In genomic region chr13:106381083-106381482, GRCh38 we compare ENCODE assay signal across 25 cellular contexts.
DNase-seq lines count a peak whose midpoint lies in the region; ATAC-seq, FAIRE-seq and TF ChIP-seq lines count a peak whose summit lies in the region.
"Had no signal": no experiment of that assay in that cellular context is flagged by ENCODE, and none has a peak within 500 bp of the region (broad histone marks: within the 10 kb centered on the region; RNA-seq: fewer than 3 reads in every experiment).

No MANE protein-coding gene starts in this region.

- H2BK20ac ChIP-seq in H1 (ENCODE audit: low read length), result no peak overlapping the region

- POLR2A ChIA-PET in H1 (lab: Charles Lee; ENCODE audit: partially characterized antibody), result no interaction called here

- H3K36me3 ChIP-seq in H1 (ENCODE audit: control insufficient read depth in 2 of 4, insufficient read depth in 4 of 4, low read length in 3 of 4) (no peaks in the 10 kb centered on the region), neuronal stem cell (replicated peaks in 1 of 2; ENCODE audit: control insufficient read depth in 2 of 2, insufficient read depth in 2 of 2, low read length in 2 of 2) (no peaks in the 10 kb centered on the region)
- H3K36me3 ChIP-seq: heart right ventricle, Peyer's patch, thyroid gland had no signal

- no peak for TF ChIP-seq POLR2A in H1 (IDR thresholded peaks at IDR 0.05; ENCODE audit: control extremely low read depth in 1 of 2, low read depth in 2 of 2, low read length in 2 of 2)

- H2BK12ac ChIP-seq in H1 (ENCODE audit: low read depth, low read length) (no peak overlapping the region), neuronal stem cell (ENCODE audit: low read length) (no peak overlapping the region)

- H3K79me1 ChIP-seq in H1 (ENCODE audit: low read depth, low read length) (no peaks in the 10 kb centered on the region), neuronal stem cell (ENCODE audit: low read depth, low read length) (no peaks in the 10 kb centered on the region)

- no peak overlapping the region for H3K9ac ChIP-seq in H1 (replicated peaks in 1 of 4; ENCODE audit: extremely low read depth in 1 of 4, low read depth in 3 of 4, low read length in 3 of 4)
- H3K9ac ChIP-seq in neuronal stem cell (ENCODE audit: low read depth, low read length, poor library complexity), result no peak overlapping the region

- intact Hi-C loops in left colon (cut with DNase I, micrococcal nuclease), result no loop called here

- H3K18ac ChIP-seq in H1 (ENCODE audit: extremely low read depth, low read length), result no peak overlapping the region
- no peak overlapping the region for H3K18ac ChIP-seq in neuronal stem cell (ENCODE audit: low read length)

- no peaks in the 10 kb centered on the region for H4K20me1 ChIP-seq in H1 (replicated peaks in 1 of 2; ENCODE audit: control insufficient read depth in 1 of 2, insufficient read depth in 2 of 2, low read length in 2 of 2)

- CTCF ChIA-PET in H1 (lab: Charles Lee; ENCODE audit: partially characterized antibody), result no interaction called here

- H4K5ac ChIP-seq in H1 (ENCODE audit: insufficient read length, low read depth, low read length), result no peak overlapping the region

- peak; percentile 19 for FAIRE-seq in H1 (lab: Jason Lieb, UNC)

- H2AK5ac ChIP-seq in H1 (ENCODE audit: low read depth, low read length) (no peak overlapping the region), neuronal stem cell (ENCODE audit: low read depth, low read length) (no peak overlapping the region)

- TF ChIP-seq EP300 in H1 (IDR thresholded peaks at IDR 0.05; ENCODE audit: borderline replicate concordance in 1 of 2, low read depth in 2 of 2, low read length in 2 of 2), result no peak

- H3K4me2 ChIP-seq in H1 (ENCODE audit: insufficient read depth in 1 of 2, low read depth in 2 of 2, low read length in 2 of 2) (no peak overlapping the region), neuronal stem cell (ENCODE audit: insufficient read depth, low read length, poor library complexity, severe bottlenecking) (no peak overlapping the region)

- H3K23me2 ChIP-seq in H1 (ENCODE audit: low read depth, low read length), result no peaks in the 10 kb centered on the region

- H3K14ac ChIP-seq in H1 (ENCODE audit: insufficient read length) (no peak overlapping the region), neuronal stem cell (ENCODE audit: low read length) (no peak overlapping the region)

- WGBS in H1 (ENCODE audit: extremely low coverage in 1 of 2, insufficient coverage in 1 of 2, insufficient read length in 1 of 2, insufficient replicate concordance in 2 of 2, low coverage in 1 of 2, low lambda C conversion rate in 2 of 2, missing lambda C conversion rate in 1 of 2), 2 experiments, result 87% methylated on average over 4 of the region's 4 CpGs; no CpG with 5 or more reads in 1 of the 2 experiments
- WGBS in neuronal stem cell (ENCODE audit: extremely low coverage in 2 of 2, insufficient read length in 2 of 2, insufficient replicate concordance in 1 of 2), 2 donors, result no CpG with 5 or more reads among the region's 4 CpGs

- H2BK5ac ChIP-seq in H1 (ENCODE audit: low read depth, low read length), result no peak overlapping the region
- H2BK5ac ChIP-seq in neuronal stem cell (ENCODE audit: low read length), result no peak overlapping the region

- H3K27ac ChIP-seq in H1 (ENCODE audit: low read depth, low read length) (no peak overlapping the region), neuronal stem cell (replicated peaks; ENCODE audit: low read length) (no peak overlapping the region)
- H3K27ac ChIP-seq: dorsolateral prefrontal cortex, epithelial cell of prostate, heart right ventricle, Peyer's patch, thyroid gland had no signal

- TF ChIP-seq RAD21 in H1 (IDR thresholded peaks at IDR 0.05 in 1 of 2, conservative IDR thresholded peaks at IDR 0.05 in 1 of 2; ENCODE audit: low read depth in 2 of 2, low read length in 2 of 2), result no peak

- no peak overlapping the region for H3K4me3 ChIP-seq in H1 (ENCODE audit: extremely low read depth in 1 of 4, insufficient read depth in 2 of 4, low read depth in 3 of 4, low read length in 4 of 4)
- H3K4me3 ChIP-seq in retinal pigment epithelial cell (ENCODE audit: low read length), result no peak overlapping the region
- H3K4me3 ChIP-seq in neuronal stem cell (ENCODE audit: low read length in 2 of 2), result no peak overlapping the region
- H3K4me3 ChIP-seq: dorsolateral prefrontal cortex, heart right ventricle, Peyer's patch, thyroid gland had no signal

- H3K4me1 ChIP-seq in H1 (replicated peaks in 1 of 4; ENCODE audit: control insufficient read depth in 3 of 4, insufficient read depth in 4 of 4, low read length in 3 of 4) (peaks cover 1 to 8% (median 3%) of the 10 kb centered on the region in 4 experiments; a peak in 2 of 7 replicates), neuronal stem cell (ENCODE audit: control insufficient read depth in 2 of 2, insufficient read depth in 1 of 2, low read depth in 1 of 2, low read length in 2 of 2) (peaks cover 6 to 16% of the 10 kb centered on the region in 2 donors)
- H3K4me1 ChIP-seq: heart right ventricle, Peyer's patch, thyroid gland had no signal

- no peaks in the 10 kb centered on the region for H3K79me2 ChIP-seq in H1 (ENCODE audit: control insufficient read depth in 1 of 2, insufficient read depth in 2 of 2, low read length in 2 of 2)

- H3K23ac ChIP-seq in H1 (ENCODE audit: insufficient read length) (no peak overlapping the region), neuronal stem cell (ENCODE audit: low read depth, low read length, poor library complexity) (no peak overlapping the region)

- H3K9me3 ChIP-seq in H1 (ENCODE audit: insufficient read depth in 2 of 2, low read depth in 1 of 2, low read length in 1 of 2) (no peaks in the 10 kb centered on the region), neuronal stem cell (replicated peaks in 1 of 2; ENCODE audit: control insufficient read depth in 2 of 2, insufficient read depth in 1 of 2, low read depth in 1 of 2, low read length in 2 of 2) (peaks cover 0 to 1% of the 10 kb centered on the region in 2 donors)
- H3K9me3 ChIP-seq: heart right ventricle, Peyer's patch, thyroid gland had no signal

- DNase-seq in NCI-H226 (peak; percentile 56), H1 (ENCODE audit: low read depth in 1 of 2, low spot score in 2 of 2) (no peak), left colon (no peak), retinal pigment epithelial cell (ENCODE audit: low read depth) (peak; percentile 83), NOMO-1 treated with dmso at 0.1 percent for 144 hours (lab: John Stamatoyannopoulos, UW; ENCODE audit: unreplicated experiment) (no peak), neuronal stem cell (ENCODE audit: low spot score) (no peak)
- no peak for DNase-seq in stimulated activated CD4-positive, alpha-beta T cell treated with anti-CD3 and anti-CD28 coated beads, Interleukin-1b, Interleukin-23, amount 100 ng/mL, for 48 hours
- DNase-seq: activated CD4-positive, alpha-beta T cell treated with anti-CD3 and anti-CD28 coated beads, Interleukin-2, amount 50 U/mL, for 4 hours; activated CD4-positive, CD25-positive, alpha-beta regulatory T cell; activated CD8-positive, alpha-beta memory T cell treated with anti-CD3 and anti-CD28 coated beads, Interleukin-2, amount 50 U/mL, for 4 hours; anterior cingulate cortex; C1 segment of cervical spinal cord; Calu3; dorsolateral prefrontal cortex; foreskin fibroblast; heart right ventricle; immature natural killer cell; NCI-H1105 treated with DMSO at 0.1 percent for 48 hours; NCI-H2081; occipital lobe; Peyer's patch; stimulated activated CD4-positive, alpha-beta T cell treated with anti-CD3 and anti-CD28 coated beads, Interleukin-4, amount 100 ng/mL, for 4 hours; thyroid gland had no signal

- no peak overlapping the region for H2AFZ ChIP-seq in H1 (ENCODE audit: low read length)
- H2AFZ ChIP-seq in neuronal stem cell (ENCODE audit: low read length), result no peak overlapping the region

- TF ChIP-seq CTCF in H1 (IDR thresholded peaks at IDR 0.05; ENCODE audit: control extremely low read depth in 1 of 3, insufficient read depth in 1 of 3, low read depth in 1 of 3, low read length in 3 of 3) (no peak), retinal pigment epithelial cell (conservative IDR thresholded peaks at IDR 0.05; ENCODE audit: low read depth, low read length) (no peak)

- ATAC-seq in left colon (peak; percentile 57), HG03045 (IDR thresholded peaks at IDR 0.05; ENCODE audit: unreplicated experiment) (no peak)
- ATAC-seq: heart right ventricle had no signal

- H4K8ac ChIP-seq in H1 (ENCODE audit: extremely low read depth, insufficient read depth, low read length), result no peak overlapping the region
- no peak overlapping the region for H4K8ac ChIP-seq in neuronal stem cell (ENCODE audit: low read depth, low read length)

- no peak overlapping the region for H3K56ac ChIP-seq in H1 (replicated peaks; ENCODE audit: insufficient read length, low read depth, low read length)

- H3K27me3 ChIP-seq in H1 (replicated peaks in 1 of 4; ENCODE audit: control insufficient read depth in 3 of 4, extremely low read depth in 1 of 4, insufficient read depth in 3 of 4, low read length in 3 of 4) (no peaks in the 10 kb centered on the region), neuronal stem cell (ENCODE audit: control insufficient read depth in 3 of 3, insufficient read depth in 3 of 3, low read depth in 1 of 3, low read length in 3 of 3) (no peaks in the 10 kb centered on the region)
- H3K27me3 ChIP-seq: dorsolateral prefrontal cortex, heart right ventricle, Peyer's patch, thyroid gland had no signal

- H2BK120ac ChIP-seq in H1 (replicated peaks; ENCODE audit: low read depth, low read length), result no peak overlapping the region
- no peak overlapping the region for H2BK120ac ChIP-seq in neuronal stem cell (ENCODE audit: low read depth, low read length)

- H3K4ac ChIP-seq in H1 (replicated peaks; ENCODE audit: insufficient read length, low read depth, low read length) (no peak overlapping the region), neuronal stem cell (ENCODE audit: low read length) (no peak overlapping the region)

- H4K91ac ChIP-seq in H1 (replicated peaks; ENCODE audit: insufficient read length, low read length), result no peak overlapping the region
- H4K91ac ChIP-seq in neuronal stem cell (ENCODE audit: low read depth, low read length, poor library complexity), result no peak overlapping the region

- H2BK15ac ChIP-seq in H1 (ENCODE audit: low read length), result no peak overlapping the region
- H2BK15ac ChIP-seq in neuronal stem cell (ENCODE audit: low read length), result no peak overlapping the region

TF ChIP-seq in H1, 55 proteins besides CTCF, POLR2A, EP300 and RAD21:
- 0 out of 2 replicates have a peak, but pooled peaks have one; percentile 17 for TF ChIP-seq TEAD4 (IDR thresholded peaks at IDR 0.05; ENCODE audit: low read depth, low read length)
- no peak for TF ChIP-seq BCL11A (IDR thresholded peaks at IDR 0.05; ENCODE audit: low read depth in 2 of 2, low read length in 2 of 2)

Comparison
In these comparisons a context has a peak if more than half of its experiments do, and no peak if none do; other contexts are left out.
1. DNase-seq: peak in NCI-H226 (single experiment) and retinal pigment epithelial cell (single experiment); none in H1 (0 of 2), left colon (0 of 2), NOMO-1 treated with dmso at 0.1 percent for 144 hours (single experiment), neuronal stem cell (single experiment) and stimulated activated CD4-positive, alpha-beta T cell treated with anti-CD3 and anti-CD28 coated beads, Interleukin-1b, Interleukin-23, amount 100 ng/mL, for 48 hours (single experiment).